11 cellular contexts compared by ENCODE assay signal in the genomic region with DNA sequence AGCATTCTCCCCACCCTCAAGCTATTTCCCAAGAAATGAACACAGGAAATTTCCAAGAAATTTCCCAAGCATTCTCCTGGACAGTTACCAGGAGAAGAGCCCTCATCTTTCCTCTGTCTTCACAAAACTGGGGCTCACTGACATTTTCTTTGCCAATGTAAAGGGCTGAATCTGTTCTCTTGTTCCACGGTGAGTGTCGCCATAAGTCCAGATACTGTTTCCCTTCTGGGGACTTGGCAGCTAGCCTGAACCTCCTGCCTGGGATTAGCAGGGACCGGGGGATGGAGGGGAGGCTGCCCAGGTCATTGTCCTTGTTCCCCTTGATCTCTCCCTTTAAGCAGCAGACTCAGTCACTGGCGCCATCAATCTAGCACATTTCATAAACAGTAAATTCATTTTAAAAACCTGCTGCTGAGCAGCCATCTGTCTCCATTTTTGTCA.
DNase-seq lines count a peak whose midpoint lies in the region; ATAC-seq and TF ChIP-seq lines count a peak whose summit lies in the region.
"Had no signal": no experiment of that assay in that cellular context is flagged by ENCODE, and none has a peak within 500 bp of the region (broad histone marks: within the 10 kb centered on the region; RNA-seq: fewer than 3 reads in every experiment).

No MANE protein-coding gene starts in this region.

- POLR2A ChIA-PET in HEK293T (lab: Yijun Ruan, JAX), result no interaction called here

- H3K27me3 ChIP-seq in RWPE2 (ENCODE audit: insufficient read depth, poor library complexity, severe bottlenecking), result no peaks in the 10 kb centered on the region

- ATAC-seq in RWPE2 (ENCODE audit: low read depth), result no peak

- DNase-seq in GM04504 (ENCODE audit: low read depth), result peak; percentile 6
- no peak for DNase-seq in RWPE2 (ENCODE audit: low spot score)
- peak; percentile 48 for DNase-seq in fibroblast of villous mesenchyme (ENCODE audit: low read depth)
- DNase-seq in retinal pigment epithelial cell (ENCODE audit: low read depth), result peak; percentile 30
- DNase-seq in SKM-1 treated with dmso at 0.1 percent for 144 hours (lab: John Stamatoyannopoulos, UW; ENCODE audit: unreplicated experiment), result no peak
- no peak for DNase-seq in NCI-H2227 (lab: John Stamatoyannopoulos, UW; ENCODE audit: unreplicated experiment)
- no peak for DNase-seq in HEK293T (ENCODE audit: extremely low spot score)
- DNase-seq: activated T-cell treated with anti-CD3 and anti-CD28 coated beads, Interleukin-2, amount 50 U/mL, for 24 hours; aorta; CD8-positive, alpha-beta memory T cell; midbrain had no signal

- H3K27ac ChIP-seq in RWPE2 (ENCODE audit: poor library complexity, severe bottlenecking), result no peak overlapping the region

- CTCF ChIA-PET in HEK293T (lab: Yijun Ruan, JAX), result no interaction called here

- H3K9me3 ChIP-seq in RWPE2 (ENCODE audit: severe bottlenecking), result no peaks in the 10 kb centered on the region

- no peaks in the 10 kb centered on the region for H3K36me3 ChIP-seq in RWPE2 (ENCODE audit: low read depth)

- no peaks in the 10 kb centered on the region for H3K4me1 ChIP-seq in RWPE2 (ENCODE audit: insufficient read depth, poor library complexity, severe bottlenecking)

- TF ChIP-seq CTCF in RWPE2 (IDR thresholded peaks at IDR 0.05; ENCODE audit: poor library complexity, severe bottlenecking), result peak; percentile 2
- no peak for TF ChIP-seq CTCF in fibroblast of villous mesenchyme (IDR thresholded peaks at IDR 0.05; ENCODE audit: insufficient read depth, low read depth, low read length)
- peak; percentile 40 for TF ChIP-seq CTCF in retinal pigment epithelial cell (conservative IDR thresholded peaks at IDR 0.05; ENCODE audit: low read depth, low read length)

- H3K4me3 ChIP-seq in RWPE2 (ENCODE audit: severe bottlenecking), result no peak overlapping the region
- no peak overlapping the region for H3K4me3 ChIP-seq in fibroblast of villous mesenchyme (ENCODE audit: low read depth, low read length)
- no peak overlapping the region for H3K4me3 ChIP-seq in retinal pigment epithelial cell (ENCODE audit: low read length)

TF ChIP-seq in HEK293T, 16 proteins besides CTCF, POLR2A, EP300 and RAD21:
- TF ChIP-seq SUZ12 (IDR thresholded peaks at IDR 0.05) (no peak), CTBP1 (IDR thresholded peaks at IDR 0.05; ENCODE audit: borderline replicate concordance) (no peak), SP1 (IDR thresholded peaks at IDR 0.05) (no peak), NFRKB (IDR thresholded peaks at IDR 0.05) (no peak), FOXM1 (IDR thresholded peaks at IDR 0.05; ENCODE audit: borderline replicate concordance) (no peak)

Comparison
In these comparisons a context has a peak if more than half of its experiments do, and no peak if none do; other contexts are left out.
1. DNase-seq: peak in GM04504 (single experiment), fibroblast of villous mesenchyme (single experiment) and retinal pigment epithelial cell (single experiment); none in RWPE2 (single experiment), SKM-1 treated with dmso at 0.1 percent for 144 hours (single experiment), NCI-H2227 (single experiment) and HEK293T (single experiment).